8 cellular contexts compared by ENCODE assay signal in the genomic region with DNA sequence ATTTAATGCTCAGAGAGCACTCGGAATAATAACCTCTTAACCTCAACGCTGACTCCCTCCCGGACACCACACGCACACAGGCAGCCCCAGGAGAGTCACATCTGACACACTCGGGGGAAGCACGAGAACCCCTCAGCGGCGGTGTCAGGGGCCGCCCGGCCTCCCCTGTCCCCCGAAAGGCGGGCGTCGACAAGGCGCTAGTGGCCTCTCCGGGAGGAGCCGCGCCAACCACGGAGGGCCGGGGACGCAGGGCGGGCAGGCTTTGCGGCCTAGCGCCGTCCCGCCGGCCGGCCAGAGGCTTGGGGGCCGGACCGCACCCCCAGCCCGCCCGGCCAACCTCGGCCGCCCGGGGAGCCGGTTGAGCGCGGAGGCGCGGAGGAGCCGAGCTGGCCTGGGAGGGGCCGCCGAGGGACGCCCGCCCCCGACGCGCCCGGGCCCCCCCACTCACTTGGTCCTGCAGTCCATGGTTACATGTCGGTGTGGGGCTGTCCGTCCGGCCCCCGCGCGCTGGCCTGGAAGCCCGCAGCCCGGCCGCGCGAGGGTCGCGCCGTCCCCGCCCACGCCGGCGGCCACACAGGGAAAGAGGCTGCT. TPM values are rescaled to one million over a fixed set of nuclear protein-coding genes. Genes with fewer than 3 reads are reported as not detected.
DNase-seq lines count a peak whose midpoint lies in the region; ATAC-seq and TF ChIP-seq lines count a peak whose summit lies in the region.

No MANE protein-coding gene starts in this region.

- H3K27me3 ChIP-seq in HL-60 (ENCODE audit: insufficient read depth, poor library complexity, severe bottlenecking), result no peaks in the 10 kb centered on the region

- H3K36me3 Mint-ChIP-seq in Calu3 (ENCODE audit: insufficient read depth, unreplicated experiment), result peaks cover 26% of the 10 kb centered on the region

- ATAC-seq in GM21360 (IDR thresholded peaks at IDR 0.05; ENCODE audit: unreplicated experiment) (peak; percentile 24), left colon (peak; percentile 56)

- peaks cover 44% of the 10 kb centered on the region for H3K4me1 Mint-ChIP-seq in Calu3 (ENCODE audit: low read depth, unreplicated experiment)

- H3K27me3 Mint-ChIP-seq in Calu3 (ENCODE audit: unreplicated experiment), result no peaks in the 10 kb centered on the region

- intact Hi-C loops in Calu3 (cut with micrococcal nuclease; ENCODE audit: unreplicated experiment) (loop anchor here (5.0 kb wide), 1 partner anchor 157 kb away; no protein-coding TSS in a partner anchor), left colon (cut with DNase I, micrococcal nuclease) (no loop called here)

- peak overlapping the region; percentile 72 for H3K27ac Mint-ChIP-seq in Calu3 (ENCODE audit: unreplicated experiment)

- H3K9me3 Mint-ChIP-seq in Calu3 (ENCODE audit: low read depth, unreplicated experiment), result peaks cover 3% of the 10 kb centered on the region

- DNase-seq in Calu3 (peak; percentile 68), HL-60 (ENCODE audit: low read depth in 1 of 2, low spot score in 1 of 2) (peak in 1 of 2 experiments; percentile 34), left colon (peak; percentile 49 to 71), NCI-H2107 (lab: John Stamatoyannopoulos, UW) (no peak)
- DNase-seq in central memory CD4-positive, alpha-beta T cell, result peak; percentile 43
- DNase-seq in stimulated activated CD4-positive, alpha-beta T cell treated with anti-CD3 and anti-CD28 coated beads, Interleukin-4, amount 100 ng/mL, for 24 hours, result peak; percentile 65

- CTCF ChIA-PET in Calu3 (lab: Charles Lee), result interaction anchor here (1.0 kb wide), 1 partner anchor 94 kb away, joined by 5 read pairs; no protein-coding TSS in a partner anchor

- H3K4me3 Mint-ChIP-seq in Calu3 (ENCODE audit: low read depth, unreplicated experiment), result peak overlapping the region; percentile 72

- peak overlapping the region; percentile 66 for H3K4me3 ChIP-seq in HL-60 (replicated peaks; ENCODE audit: insufficient read depth, low read length)
- H3K4me3 ChIP-seq in WI38 (ENCODE audit: low read depth, low read length), result peak overlapping the region; percentile 72

- TF ChIP-seq CTCF in Calu3 (IDR thresholded peaks at IDR 0.05; ENCODE audit: unreplicated experiment), result no peak
- TF ChIP-seq CTCF in HL-60 (IDR thresholded peaks at IDR 0.05; ENCODE audit: insufficient read depth, low read length), result no peak
- TF ChIP-seq CTCF in WI38 (IDR thresholded peaks at IDR 0.05; ENCODE audit: low read depth, low read length), result no peak

- no TSS peak for BruUV-seq in Calu3 (replicated peaks; lab: Mats Ljungman, UMichigan)

- peak overlapping the region; percentile 79 for H3K27ac ChIP-seq in HL-60 (replicated peaks)

RNA-seq across cellular contexts. Expression of a gene that starts 0.5 kb away (rescaled TPM):
- total RNA-seq in Calu3 (2022), result 26.7 and 28.2 TPM in 2 replicates
- 10 to 100 TPM; 37.2 to 40.0 TPM for total RNA-seq in left colon
